Comparison of ENCODE assay signal across 8 cellular contexts in genomic region chr1:33455537-33456301, GRCh38. TPM values are rescaled to one million over a fixed set of nuclear protein-coding genes. Genes with fewer than 3 reads are reported as not detected.
DNase-seq lines count a peak whose midpoint lies in the region; ATAC-seq lines count a peak whose summit lies in the region.

No MANE protein-coding gene starts in this region.

- H4K12ac ChIP-seq in trophoblast cell (ENCODE audit: low read depth, low read length), result no peak overlapping the region

- no peak overlapping the region for H4K8ac ChIP-seq in trophoblast cell (ENCODE audit: low read depth, low read length)

- H3K4ac ChIP-seq in trophoblast cell (ENCODE audit: low read depth, low read length), result no peak overlapping the region

- H2BK12ac ChIP-seq in trophoblast cell (ENCODE audit: low read length), result no peak overlapping the region

- no peaks in the 10 kb centered on the region for H3K27me3 ChIP-seq in trophoblast cell (ENCODE audit: insufficient read depth, low read length)

- no peak overlapping the region for H3K4me3 ChIP-seq in trophoblast cell (ENCODE audit: low read depth, low read length)

- H3K36me3 ChIP-seq in trophoblast cell (ENCODE audit: control insufficient read depth in 1 of 2, insufficient read depth in 2 of 2, low read length in 2 of 2), result no peaks in the 10 kb centered on the region

- ATAC-seq in activated CD4-positive, CD25-positive, alpha-beta regulatory T cell treated with anti-CD3 and anti-CD28 coated beads, Interleukin-2, amount 50 U/mL, for 24 hours, result peak; percentile 41 to 44
- peak; percentile 71 for ATAC-seq in HG03135 (IDR thresholded peaks at IDR 0.05; ENCODE audit: unreplicated experiment)

- peaks cover 2% of the 10 kb centered on the region for H3K9me3 ChIP-seq in trophoblast cell (ENCODE audit: insufficient read depth, low read depth, low read length)

- no peak overlapping the region for H2BK5ac ChIP-seq in trophoblast cell (ENCODE audit: low read depth, low read length, poor library complexity)

- H3K4me2 ChIP-seq in trophoblast cell (ENCODE audit: low read length), result no peak overlapping the region

- no peaks in the 10 kb centered on the region for H3K79me2 ChIP-seq in trophoblast cell (ENCODE audit: control insufficient read depth, insufficient read depth, low read length, poor library complexity)

- WGBS in trophoblast cell (ENCODE audit: extremely low coverage, insufficient coverage, insufficient read length), result no CpG with 5 or more reads among the region's 6 CpGs

- DNase-seq in activated CD4-positive, CD25-positive, alpha-beta regulatory T cell (lab: John Stamatoyannopoulos, UW), result no peak
- peak; percentile 90 for DNase-seq in NCI-H82 (lab: John Stamatoyannopoulos, UW)
- peak; percentile 25 for DNase-seq in activated naive CD4-positive, alpha-beta T cell treated with anti-CD3 and anti-CD28 coated beads, Interleukin-2, amount 50 U/mL, for 16 hours
- peak; percentile 26 to 90 (median 74) for DNase-seq in head of caudate nucleus
- DNase-seq in trophoblast cell, result peak; percentile 69 to 71
- DNase-seq in activated effector memory CD4-positive, alpha-beta T cell treated with Interleukin-2 at 50 U/mL for 16 hours, result no peak

- H2AFZ ChIP-seq in trophoblast cell (ENCODE audit: insufficient read depth, low read length, poor library complexity), result no peak overlapping the region

- no peak overlapping the region for H2AK5ac ChIP-seq in trophoblast cell (ENCODE audit: low read length)

- no peak overlapping the region for H3K9ac ChIP-seq in trophoblast cell (ENCODE audit: low read length)

- no peak overlapping the region for H4K91ac ChIP-seq in trophoblast cell (ENCODE audit: low read depth, low read length)

- no peaks in the 10 kb centered on the region for H3K79me1 ChIP-seq in trophoblast cell (ENCODE audit: low read length)

- H3K4me1 ChIP-seq in trophoblast cell (ENCODE audit: control insufficient read depth in 1 of 2, insufficient read depth in 2 of 2, low read length in 2 of 2), result peaks cover 2 to 4% of the 10 kb centered on the region in 2 experiments

- H3K18ac ChIP-seq in trophoblast cell (ENCODE audit: low read length), result no peak overlapping the region

- H3K27ac ChIP-seq in trophoblast cell (ENCODE audit: low read depth, low read length), result no peak overlapping the region

- H3K23ac ChIP-seq in trophoblast cell (ENCODE audit: low read length), result no peak overlapping the region

- H3K14ac ChIP-seq in trophoblast cell (ENCODE audit: low read length), result no peak overlapping the region

- intact Hi-C loops in head of caudate nucleus (cut with DNase I), result no loop called here

- H2BK120ac ChIP-seq in trophoblast cell (ENCODE audit: insufficient read depth, low read length, poor library complexity), result no peak overlapping the region

RNA-seq across cellular contexts. Expression of gene ZSCAN20, which starts 16.7 kb away (rescaled TPM):
- polyA plus RNA-seq in trophoblast cell (2013), result 1.9 and 2.0 TPM in 2 replicates

RNA-seq across cellular contexts. Expression of gene PHC2, which starts 24.8 kb away (rescaled TPM):
- polyA plus RNA-seq in trophoblast cell (2013), result 47.2 and 49.0 TPM in 2 replicates

Comparison
In these comparisons a context has a peak if more than half of its experiments do, and no peak if none do; other contexts are left out.
1. DNase-seq: peak in NCI-H82 (single experiment), activated naive CD4-positive, alpha-beta T cell treated with anti-CD3 and anti-CD28 coated beads, Interleukin-2, amount 50 U/mL, for 16 hours (single experiment), head of caudate nucleus (42 of 42) and trophoblast cell (2 of 2); none in activated CD4-positive, CD25-positive, alpha-beta regulatory T cell (0 of 4) and activated effector memory CD4-positive, alpha-beta T cell treated with Interleukin-2 at 50 U/mL for 16 hours (single experiment).